3 cellular contexts compared by ENCODE assay signal in genomic region chr19:5331790-5332189, GRCh38.
TF ChIP-seq lines count a peak whose summit lies in the region.

No MANE protein-coding gene starts in this region.

TF ChIP-seq in WTC11, 78 proteins besides CTCF, POLR2A, EP300 and RAD21:
- TF ChIP-seq GTF2I (CRISPR knock-in tag; conservative IDR thresholded peaks at IDR 0.05) = peak; percentile 54; the same call in 1 of the 2 replicates
- no peak for TF ChIP-seq AFF4 (CRISPR knock-in tag; IDR thresholded peaks at IDR 0.05; ENCODE audit: borderline replicate concordance)
TF ChIP-seq in WTC11: peak in this region for 1.

TF ChIP-seq in GM12878, 131 proteins besides CTCF, POLR2A, EP300 and RAD21:
- TF ChIP-seq EGR1 (IDR thresholded peaks at IDR 0.05; ENCODE audit: borderline replicate concordance in 1 of 2, low read depth in 2 of 2, low read length in 2 of 2) = no peak
- TF ChIP-seq, protein P1, sequence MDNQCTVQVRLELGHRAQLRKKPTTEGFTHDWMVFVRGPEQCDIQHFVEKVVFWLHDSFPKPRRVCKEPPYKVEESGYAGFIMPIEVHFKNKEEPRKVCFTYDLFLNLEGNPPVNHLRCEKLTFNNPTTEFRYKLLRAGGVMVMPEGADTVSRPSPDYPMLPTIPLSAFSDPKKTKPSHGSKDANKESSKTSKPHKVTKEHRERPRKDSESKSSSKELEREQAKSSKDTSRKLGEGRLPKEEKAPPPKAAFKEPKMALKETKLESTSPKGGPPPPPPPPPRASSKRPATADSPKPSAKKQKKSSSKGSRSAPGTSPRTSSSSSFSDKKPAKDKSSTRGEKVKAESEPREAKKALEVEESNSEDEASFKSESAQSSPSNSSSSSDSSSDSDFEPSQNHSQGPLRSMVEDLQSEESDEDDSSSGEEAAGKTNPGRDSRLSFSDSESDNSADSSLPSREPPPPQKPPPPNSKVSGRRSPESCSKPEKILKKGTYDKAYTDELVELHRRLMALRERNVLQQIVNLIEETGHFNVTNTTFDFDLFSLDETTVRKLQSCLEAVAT (IDR thresholded peaks at IDR 0.05) = 0 out of 2 replicates have a peak, but pooled peaks have one; percentile 19

TF ChIP-seq in H1, 55 proteins besides CTCF, POLR2A, EP300 and RAD21:
- TF ChIP-seq KDM5A (IDR thresholded peaks at IDR 0.05; ENCODE audit: low read length) (no peak), KDM1A (IDR thresholded peaks at IDR 0.05; ENCODE audit: borderline replicate concordance, low read length) (peak; percentile 55; the same call in 1 of the 2 replicates)
